8 cellular contexts compared by ENCODE assay signal in the genomic region with DNA sequence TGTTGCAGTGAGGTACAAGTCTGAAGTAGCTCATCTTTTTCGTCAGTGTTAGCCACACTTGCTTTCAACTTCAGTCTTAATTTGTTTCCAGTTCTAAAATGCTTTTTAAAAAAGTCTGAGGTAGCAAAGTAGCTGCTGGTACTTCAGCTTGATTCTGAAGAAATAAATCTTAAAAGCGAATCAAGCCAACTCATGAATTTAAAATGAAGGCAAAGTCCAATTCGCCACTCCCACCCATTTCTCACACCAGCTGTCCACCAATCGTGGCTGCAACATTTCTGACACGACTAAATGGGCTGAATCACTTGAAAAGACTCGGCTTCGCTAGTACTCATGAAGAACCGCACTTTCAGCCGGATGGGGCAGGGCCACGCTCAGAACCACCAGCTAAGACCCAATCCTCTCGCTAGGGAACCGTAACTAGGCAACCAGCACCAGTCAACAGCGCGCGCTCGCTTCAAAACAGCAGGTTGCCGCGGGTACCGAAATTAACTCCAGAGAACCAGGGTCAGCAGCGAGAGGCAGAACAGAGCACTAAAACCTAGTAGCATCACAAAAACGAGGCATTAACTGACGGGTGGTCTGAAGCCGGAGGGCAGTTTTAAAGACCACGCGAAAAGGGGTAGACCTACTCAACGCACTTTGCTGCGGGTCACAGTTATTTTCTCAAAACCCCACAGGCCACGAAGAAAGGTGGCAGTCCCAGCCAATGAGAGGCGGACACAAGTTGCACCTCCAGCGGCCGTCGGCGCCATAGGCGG. TPM values are rescaled to one million over a fixed set of nuclear protein-coding genes. Genes with fewer than 3 reads are reported as not detected.
A peak's percentile ranks its signal among the peaks of the same experiment; 100 is the strongest.
DNase-seq lines count a peak whose midpoint lies in the region; ATAC-seq and TF ChIP-seq lines count a peak whose summit lies in the region.

No MANE protein-coding gene starts in this region.

- H3K9ac ChIP-seq in OCI-LY3 (ENCODE audit: low read length) (peak overlapping the region; percentile 99), mucosa of stomach (ENCODE audit: low read length) (peak overlapping the region; percentile 99)

- H3K27me3 ChIP-seq in BE2C = no peaks in the 10 kb centered on the region
- no peaks in the 10 kb centered on the region for H3K27me3 ChIP-seq in OCI-LY3 (ENCODE audit: low read depth, low read length)
- no peaks in the 10 kb centered on the region for H3K27me3 ChIP-seq in mucosa of stomach (ENCODE audit: control insufficient read depth, insufficient read depth, low read length)

- H3K4me3 ChIP-seq in BE2C (ENCODE audit: low read depth, low read length) (peak overlapping the region; percentile 100), OCI-LY3 (ENCODE audit: low read length) (peak overlapping the region; percentile 97), mucosa of stomach (ENCODE audit: low read length) (peak overlapping the region; percentile 44)

- peaks cover 4% of the 10 kb centered on the region for H3K4me1 ChIP-seq in BE2C
- peaks cover 43% of the 10 kb centered on the region for H3K4me1 ChIP-seq in OCI-LY3 (ENCODE audit: low read length)
- H3K4me1 ChIP-seq in mucosa of stomach (ENCODE audit: control insufficient read depth, insufficient read depth, low read length) = peaks cover 23% of the 10 kb centered on the region

- DNase-seq in BE2C = peak; percentile 57
- DNase-seq in activated T-cell treated with anti-CD3 and anti-CD28 coated beads, Interleukin-2, amount 50 U/mL, for 48 hours = peak; percentile 84 to 86
- peak; percentile 86 for DNase-seq in stimulated activated CD8-positive, alpha-beta memory T cell treated with anti-CD3 and anti-CD28 coated beads, Interleukin-4, amount 100 ng/mL, for 48 hours

- peaks cover 28% of the 10 kb centered on the region for H3K36me3 ChIP-seq in BE2C
- H3K36me3 ChIP-seq in OCI-LY3 (replicated peaks; ENCODE audit: low read depth, low read length) = peaks cover 13% of the 10 kb centered on the region
- H3K36me3 ChIP-seq in mucosa of stomach (ENCODE audit: control insufficient read depth, insufficient read depth, low read length) = no peaks in the 10 kb centered on the region

- peaks cover 63% of the 10 kb centered on the region for H3K79me2 ChIP-seq in OCI-LY3 (ENCODE audit: low read length)

- peak overlapping the region; percentile 92 for H3K27ac ChIP-seq in OCI-LY3 (ENCODE audit: low read length)

- H4K20me1 ChIP-seq in OCI-LY3 (ENCODE audit: insufficient read depth, low read length) = peaks cover 53% of the 10 kb centered on the region

- peak overlapping the region; percentile 85 for H3K4me2 ChIP-seq in OCI-LY3 (ENCODE audit: low read length)

- no peak overlapping the region for H2AFZ ChIP-seq in OCI-LY3 (ENCODE audit: low read depth, low read length)

- no peaks in the 10 kb centered on the region for H3K9me3 ChIP-seq in BE2C
- no peaks in the 10 kb centered on the region for H3K9me3 ChIP-seq in OCI-LY3 (ENCODE audit: insufficient read depth, low read length)
- no peaks in the 10 kb centered on the region for H3K9me3 ChIP-seq in mucosa of stomach (ENCODE audit: control insufficient read depth, low read length)

- ATAC-seq in GM19395 (IDR thresholded peaks at IDR 0.05; ENCODE audit: unreplicated experiment) (peak; percentile 34), HG03571 (IDR thresholded peaks at IDR 0.05; ENCODE audit: unreplicated experiment) (peak; percentile 35), esophagus mucosa (peak; percentile 70)

- TF ChIP-seq CTCF in BE2C (IDR thresholded peaks at IDR 0.05; ENCODE audit: low read depth, low read length) (no peak), OCI-LY3 (IDR thresholded peaks at IDR 0.05; ENCODE audit: low read depth, low read length) (no peak)

RNA-seq across cellular contexts. Expression of a gene that starts 0.9 kb away (rescaled TPM):
- 87.7 TPM for polyA plus RNA-seq in BE2C (2012; ENCODE audit: insufficient read depth, insufficient read length, low read depth)
- 80.9 TPM for total RNA-seq in esophagus mucosa

RNA-seq across cellular contexts. Expression of a gene that starts 38.6 kb away (rescaled TPM):
- 2.3 TPM for polyA plus RNA-seq in BE2C (2012; ENCODE audit: insufficient read depth, insufficient read length, low read depth)
- total RNA-seq in esophagus mucosa = 4.3 TPM

Comparison
In these comparisons a context has a peak if more than half of its experiments do, and no peak if none do; other contexts are left out.
1. Peak in every context shown above with its lines: DNase-seq, ATAC-seq, H3K4me3 ChIP-seq and H3K27ac ChIP-seq.
2. H3K4me3 ChIP-seq: peak in every context shown above with its lines; median percentile 100 in BE2C; 97 in OCI-LY3; 44 in mucosa of stomach.